Comparison of ENCODE assay signal across 14 cellular contexts in genomic region chr9:127112056-127112455, GRCh38. TPM values are rescaled to one million over a fixed set of nuclear protein-coding genes. Genes with fewer than 3 reads are reported as not detected.
DNase-seq lines count a peak whose midpoint lies in the region; FAIRE-seq and TF ChIP-seq lines count a peak whose summit lies in the region.
"Had no signal": no experiment of that assay in that cellular context is flagged by ENCODE, and none has a peak within 500 bp of the region (broad histone marks: within the 10 kb centered on the region; RNA-seq: fewer than 3 reads in every experiment).

No MANE protein-coding gene starts in this region.

- H3K4me1 ChIP-seq in vagina: peaks cover 76% of the 10 kb centered on the region
- peaks cover 0 to 3% of the 10 kb centered on the region in 2 donors for H3K4me1 ChIP-seq in small intestine (ENCODE audit: control insufficient read depth in 2 of 2, insufficient read depth in 1 of 2, low read depth in 1 of 2, low read length in 1 of 2)

- H3K4me3 ChIP-seq in epithelial cell of esophagus (ENCODE audit: low read length): no peak overlapping the region
- no peak overlapping the region for H3K4me3 ChIP-seq in vagina
- no peak overlapping the region for H3K4me3 ChIP-seq in small intestine (ENCODE audit: low read depth in 1 of 2, low read length in 2 of 2)
- H3K4me3 ChIP-seq: psoas muscle had no signal

- H3K27ac ChIP-seq in vagina (peak overlapping the region; percentile 72), small intestine (ENCODE audit: low read depth in 1 of 2, low read length in 1 of 2) (no peak overlapping the region)
- H3K27ac ChIP-seq: psoas muscle had no signal

- no peak for FAIRE-seq in small intestine (lab: Jason Lieb, UNC)
- FAIRE-seq: A204.1, TTC549 had no signal

- no peak for TF ChIP-seq POLR2A in vagina (IDR thresholded peaks at IDR 0.05)

- intact Hi-C loops in vagina (cut with DNase I): no loop called here

- DNase-seq in NCI-H1417 (lab: John Stamatoyannopoulos, UW): peak in 2 of 3 experiments; percentile 22 to 45
- no peak for DNase-seq in NCI-H1417 treated with DMSO at 0.1 percent for 48 hours (lab: John Stamatoyannopoulos, UW)
- peak; percentile 30 for DNase-seq in epithelial cell of esophagus (ENCODE audit: low read depth)
- DNase-seq in iPS-NIHi7 (ENCODE audit: extremely low spot score): peak; percentile 97
- no peak for DNase-seq in vagina (ENCODE audit: extremely low spot score in 2 of 2)
- no peak for DNase-seq in activated CD8-positive, alpha-beta memory T cell treated with anti-CD3 and anti-CD28 coated beads, Interleukin-2, amount 50 U/mL, for 48 hours
- no peak for DNase-seq in inferior parietal cortex (ENCODE audit: extremely low spot score)
- no peak for DNase-seq in small intestine
- DNase-seq: glutamatergic neuron, Karpas-422, NCI-H2171 treated with DMSO at 0.1 percent for 48 hours, psoas muscle had no signal

- no peaks in the 10 kb centered on the region for H3K27me3 ChIP-seq in vagina
- no peaks in the 10 kb centered on the region for H3K27me3 ChIP-seq in small intestine (ENCODE audit: control insufficient read depth in 2 of 2, insufficient read depth in 2 of 2, low read length in 2 of 2)

- TF ChIP-seq CTCF in epithelial cell of esophagus (IDR thresholded peaks at IDR 0.05; ENCODE audit: insufficient read depth, low read depth, low read length, missing control alignments): no peak
- no peak for TF ChIP-seq CTCF in vagina (IDR thresholded peaks at IDR 0.05)

- H3K36me3 ChIP-seq in vagina (peaks cover 0 to 10% of the 10 kb centered on the region in 2 donors), small intestine (ENCODE audit: control insufficient read depth in 2 of 2, insufficient read depth in 2 of 2, low read length in 2 of 2) (no peaks in the 10 kb centered on the region)

- WGBS in small intestine, 3 donors: 57 to 60% (median 58%) methylated on average over 7 of the region's 7 CpGs

- H3K9me3 ChIP-seq in vagina (no peaks in the 10 kb centered on the region), small intestine (ENCODE audit: control insufficient read depth, low read depth) (no peaks in the 10 kb centered on the region)
- H3K9me3 ChIP-seq: psoas muscle had no signal

RNA-seq across cellular contexts. Expression of gene ANGPTL2, which starts 10.4 kb away (rescaled TPM):
- 65.8 TPM for total RNA-seq in vagina
- 10 to 100 TPM in 1 of 3 donors, 1 to 10 TPM in 1, under 1 TPM in 1; 0.45 to 16.5 (median 3.0) TPM for polyA plus RNA-seq in small intestine

Comparison
In these comparisons a context has a peak if more than half of its experiments do, and no peak if none do; other contexts are left out.
1. DNase-seq: peak in NCI-H1417 (2 of 3), epithelial cell of esophagus (single experiment) and iPS-NIHi7 (single experiment); none in NCI-H1417 treated with DMSO at 0.1 percent for 48 hours (single experiment), vagina (0 of 2), activated CD8-positive, alpha-beta memory T cell treated with anti-CD3 and anti-CD28 coated beads, Interleukin-2, amount 50 U/mL, for 48 hours (single experiment), inferior parietal cortex (single experiment) and small intestine (single experiment).